In the genomic region with DNA sequence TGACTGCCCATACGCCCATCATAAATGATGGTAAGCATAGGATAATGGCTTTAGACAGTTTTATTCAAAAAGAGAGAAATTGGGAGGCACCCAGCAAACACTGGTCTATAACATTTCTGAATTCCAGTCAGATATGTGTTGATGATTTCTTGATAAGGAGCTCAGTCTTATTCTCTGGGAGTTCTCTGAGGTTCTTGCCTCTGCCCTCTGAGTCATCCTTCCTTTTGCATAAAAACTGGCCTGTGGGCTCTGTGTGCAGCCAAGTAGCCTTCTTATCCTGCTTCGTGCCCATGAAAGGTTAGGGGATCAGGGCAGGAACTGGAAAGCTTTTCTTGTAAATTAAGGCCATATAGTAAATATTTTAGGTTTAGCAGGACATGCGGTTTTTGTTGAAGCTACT, we compare ENCODE assay signal across 16 cellular contexts. TPM values are rescaled to one million over a fixed set of nuclear protein-coding genes. Genes with fewer than 3 reads are reported as not detected.
DNase-seq lines count a peak whose midpoint lies in the region; ATAC-seq, FAIRE-seq and TF ChIP-seq lines count a peak whose summit lies in the region.
"Had no signal": no experiment of that assay in that cellular context is flagged by ENCODE, and none has a peak within 500 bp of the region (broad histone marks: within the 10 kb centered on the region; RNA-seq: fewer than 3 reads in every experiment).

No MANE protein-coding gene starts in this region.

- 61% methylated on average over 3 of the region's 3 CpGs for WGBS in K562 (ENCODE audit: insufficient coverage, low coverage, missing lambda C conversion rate)

- H3K4me1 ChIP-seq in K562 (replicated peaks in 1 of 2; ENCODE audit: control insufficient read depth in 2 of 2, insufficient read depth in 2 of 2, low read length in 2 of 2): no peaks in the 10 kb centered on the region; a peak in 1 of 5 replicates
- H3K4me1 ChIP-seq: parathyroid adenoma, transverse colon had no signal

- H4K20me1 ChIP-seq in K562 (replicated peaks; ENCODE audit: control insufficient read depth, insufficient read depth, low read length): no peaks in the 10 kb centered on the region

- H2AFZ ChIP-seq in K562 (ENCODE audit: low read depth, low read length): no peak overlapping the region
- H2AFZ ChIP-seq: parathyroid adenoma had no signal

- ATAC-seq in K562 (0 out of 3 replicates have a peak, but pooled peaks have one; percentile 50), HG03196 (IDR thresholded peaks at IDR 0.05; ENCODE audit: unreplicated experiment) (no peak)
- ATAC-seq: Right ventricle myocardium inferior had no signal

- H3K27me3 ChIP-seq in K562 (ENCODE audit: control insufficient read depth in 2 of 2, insufficient read depth in 2 of 2, low read length in 2 of 2) (no peaks in the 10 kb centered on the region), kidney epithelial cell (ENCODE audit: control insufficient read depth, insufficient read depth, low read length) (no peaks in the 10 kb centered on the region)
- H3K27me3 ChIP-seq: transverse colon had no signal

- TF ChIP-seq RAD21 in K562 (CRISPR knock-in tag; conservative IDR thresholded peaks at IDR 0.05 in 1 of 2, IDR thresholded peaks at IDR 0.05 in 1 of 2): no peak

- no peak for FAIRE-seq in K562 (lab: Jason Lieb, UNC)
- FAIRE-seq: GM12891 had no signal

- TF ChIP-seq EP300 in K562 (IDR thresholded peaks at IDR 0.05; ENCODE audit: low read length): no peak

- H3K79me2 ChIP-seq in K562 (ENCODE audit: control insufficient read depth, insufficient read depth, low read length): no peaks in the 10 kb centered on the region
- H3K79me2 ChIP-seq: parathyroid adenoma had no signal

- H3K4me2 ChIP-seq in K562 (ENCODE audit: insufficient read depth, low read length): no peak overlapping the region

- BruUV-seq in K562 (replicated peaks; lab: Mats Ljungman, UMichigan): no TSS peak

- in situ Hi-C loops in K562 (cut with MboI): no loop called here

- H3K36me3 ChIP-seq in K562 (ENCODE audit: control insufficient read depth, insufficient read depth, low read length) (peaks cover 77% of the 10 kb centered on the region), kidney epithelial cell (ENCODE audit: control insufficient read depth, insufficient read depth, low read length) (no peaks in the 10 kb centered on the region)

- no peak overlapping the region for H3K27ac ChIP-seq in K562 (ENCODE audit: extremely low read depth, low read depth, low read length)
- H3K27ac ChIP-seq: parathyroid adenoma, transverse colon had no signal

- TF ChIP-seq CTCF in AG09319 (IDR thresholded peaks at IDR 0.05; ENCODE audit: low read depth, low read length) (no peak), K562 (IDR thresholded peaks at IDR 0.05 in 2 of 3, conservative IDR thresholded peaks at IDR 0.05 in 1 of 3; ENCODE audit: insufficient read depth in 2 of 3, low read depth in 1 of 3, low read length in 3 of 3) (no peak), kidney epithelial cell (IDR thresholded peaks at IDR 0.05; ENCODE audit: insufficient read depth, low read length, poor library complexity, severe bottlenecking) (no peak)

- H3K9ac ChIP-seq in K562 (ENCODE audit: insufficient read depth in 1 of 2, low read depth in 2 of 2, low read length in 2 of 2): no peak overlapping the region
- H3K9ac ChIP-seq: parathyroid adenoma had no signal

- CTCF ChIA-PET in K562 (lab: Yijun Ruan, JAX; ENCODE audit: low intra/inter-chr PET ratio): no interaction called here

- DNase-seq in AG09319 (ENCODE audit: extremely low read depth, low read depth) (peak; percentile 1), M059J (ENCODE audit: low read depth) (peak; percentile 97), K562 (ENCODE audit: extremely low read depth in 1 of 4, low spot score in 3 of 4) (peak in 1 of 4 experiments; percentile 20), kidney epithelial cell (ENCODE audit: low read depth) (peak; percentile 21), NOMO-1 treated with DMSO at 0.1 percent for 48 hours (lab: John Stamatoyannopoulos, UW; ENCODE audit: unreplicated experiment) (no peak), ecto neural progenitor cell (ENCODE audit: low spot score) (no peak)
- no peak for DNase-seq in activated CD4-positive, alpha-beta T cell treated with anti-CD3 and anti-CD28 coated beads for 1 hour
- DNase-seq: activated CD4-positive, alpha-beta T cell treated with anti-CD3 and anti-CD28 coated beads, Interleukin-2, amount 50 U/mL, for 1 hour; activated naive CD4-positive, alpha-beta T cell; left cardiac atrium; NCI-H1930; transverse colon had no signal

- H3K4me3 ChIP-seq in K562 (no peak overlapping the region), kidney epithelial cell (ENCODE audit: low read depth, low read length) (no peak overlapping the region)
- H3K4me3 ChIP-seq: transverse colon had no signal

- no peaks in the 10 kb centered on the region for H3K9me3 ChIP-seq in K562 (replicated peaks; ENCODE audit: control insufficient read depth, insufficient read depth, low read depth, low read length)
- H3K9me3 ChIP-seq: transverse colon had no signal

- no peaks in the 10 kb centered on the region for H3K9me1 ChIP-seq in K562 (ENCODE audit: control insufficient read depth, insufficient read depth, low read length)

- no peak for TF ChIP-seq POLR2A in K562 (conservative IDR thresholded peaks at IDR 0.05)

- intact Hi-C loops in K562 (cut with micrococcal nuclease): no loop called here

- POLR2A ChIA-PET in K562 (lab: Yijun Ruan, JAX): interaction anchor here (0.8 kb wide), 1 partner anchor 10 kb away, joined by 3 read pairs; no protein-coding TSS in a partner anchor

TF ChIP-seq in K562, 482 proteins besides CTCF, POLR2A, EP300 and RAD21:
- TF ChIP-seq ZNF174 (CRISPR knock-in tag; IDR thresholded peaks at IDR 0.05) (no peak), FOSL1 (tag; conservative IDR thresholded peaks at IDR 0.05) (peak; percentile 74), ID3 (CRISPR knock-in tag; IDR thresholded peaks at IDR 0.05) (no peak), ID3 (tag; IDR thresholded peaks at IDR 0.05) (no peak), ZNF165 (CRISPR knock-in tag; IDR thresholded peaks at IDR 0.05; ENCODE audit: borderline replicate concordance) (no peak), ZBED1 (IDR thresholded peaks at IDR 0.05) (no peak), JUND (IDR thresholded peaks at IDR 0.05; ENCODE audit: borderline replicate concordance, low read depth, low read length) (peak; percentile 62; the same call in 1 of the 2 replicates), JUND (tag; IDR thresholded peaks at IDR 0.05; ENCODE audit: borderline replicate concordance, low read depth, low read length) (peak; percentile 46; the same call in 1 of the 3 replicates), TSC22D4 (tag; IDR thresholded peaks at IDR 0.05) (no peak), ZNF586 (CRISPR knock-in tag; conservative IDR thresholded peaks at IDR 0.05) (no peak)
- TF ChIP-seq, protein P1, sequence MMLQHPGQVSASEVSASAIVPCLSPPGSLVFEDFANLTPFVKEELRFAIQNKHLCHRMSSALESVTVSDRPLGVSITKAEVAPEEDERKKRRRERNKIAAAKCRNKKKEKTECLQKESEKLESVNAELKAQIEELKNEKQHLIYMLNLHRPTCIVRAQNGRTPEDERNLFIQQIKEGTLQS (IDR thresholded peaks at IDR 0.05): peak; percentile 36; the same call in 1 of the 2 replicates
- TF ChIP-seq, protein P1 (CRISPR knock-in tag; conservative IDR thresholded peaks at IDR 0.05): no peak
- TF ChIP-seq, protein P2, sequence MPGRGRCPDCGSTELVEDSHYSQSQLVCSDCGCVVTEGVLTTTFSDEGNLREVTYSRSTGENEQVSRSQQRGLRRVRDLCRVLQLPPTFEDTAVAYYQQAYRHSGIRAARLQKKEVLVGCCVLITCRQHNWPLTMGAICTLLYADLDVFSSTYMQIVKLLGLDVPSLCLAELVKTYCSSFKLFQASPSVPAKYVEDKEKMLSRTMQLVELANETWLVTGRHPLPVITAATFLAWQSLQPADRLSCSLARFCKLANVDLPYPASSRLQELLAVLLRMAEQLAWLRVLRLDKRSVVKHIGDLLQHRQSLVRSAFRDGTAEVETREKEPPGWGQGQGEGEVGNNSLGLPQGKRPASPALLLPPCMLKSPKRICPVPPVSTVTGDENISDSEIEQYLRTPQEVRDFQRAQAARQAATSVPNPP (IDR thresholded peaks at IDR 0.05; ENCODE audit: borderline replicate concordance, insufficient read depth, insufficient read length): no peak

RNA-seq across cellular contexts. Expression of gene FAR1, which starts 48.9 kb away (rescaled TPM):
- 29.3 and 35.6 TPM in 2 replicates for total RNA-seq in M059J (2014; rRNA removed; shearing (Covaris generic))
- total RNA-seq in K562 (2011; cell fraction: chromatin; rRNA removed; ENCODE audit: low replicate concordance): 48.0 and 242 TPM in 2 replicates
- 14.3 and 23.7 TPM in 2 replicates for total RNA-seq in K562 (2011; cell fraction: nucleolus; rRNA removed)
- 50.6 and 76.4 TPM in 2 replicates for total RNA-seq in K562 (2011; cell fraction: nucleoplasm; rRNA removed)
- total RNA-seq in K562 (2014; rRNA removed) (31.2 and 33.0 TPM in 2 replicates), K562 (2014; rRNA removed; fragmentation: Illumina TruSeq; extraction: Trizol) (63.6 and 80.0 TPM in 2 replicates), K562 (2015; rRNA removed; fragmentation: Illumina TruSeq; extraction: Trizol) (46.8 and 52.6 TPM in 2 replicates), K562 (2021) (62.0 and 63.5 TPM in 2 replicates), kidney epithelial cell (35.1 and 35.3 TPM in 2 replicates)
- polyA plus RNA-seq in K562 (2011; rRNA removed) (73.5 and 88.2 TPM in 2 replicates), K562 (2014; fragmentation: Illumina TruSeq; extraction: Trizol) (61.7 and 67.6 TPM in 2 replicates), K562 (2014; fragmentation: Nextera tagmentation; extraction: Ambion mirVana) (10 to 100 TPM; 17.7 to 23.3 TPM), K562 (2014; rRNA removed) (42.2 and 43.6 TPM in 2 replicates)
- polyA plus RNA-seq in K562 (2011; cell fraction: cytosol; rRNA removed): 24.8 and 32.3 TPM in 2 replicates
- polyA plus RNA-seq in K562 (2011; cell fraction: nucleus; rRNA removed): 51.1 and 85.3 TPM in 2 replicates
- polyA plus RNA-seq in K562 (2012): 35.4 and 39.3 TPM in 2 replicates
- polyA minus RNA-seq in K562 (2011; rRNA and poly(A)+ RNA removed): 169 and 188 TPM in 2 replicates
- polyA minus RNA-seq in K562 (2011; cell fraction: cytosol; rRNA and poly(A)+ RNA removed): 38.2 and 48.4 TPM in 2 replicates
- 47.4 and 115 TPM in 2 replicates for polyA minus RNA-seq in K562 (2011; cell fraction: nucleus; rRNA and poly(A)+ RNA removed)

Comparison
In these comparisons a context has a peak if more than half of its experiments do, and no peak if none do; other contexts are left out.
1. DNase-seq: peak in AG09319 (single experiment), M059J (single experiment) and kidney epithelial cell (single experiment); none in NOMO-1 treated with DMSO at 0.1 percent for 48 hours (single experiment), ecto neural progenitor cell (single experiment) and activated CD4-positive, alpha-beta T cell treated with anti-CD3 and anti-CD28 coated beads for 1 hour (single experiment).